In the genomic region with DNA sequence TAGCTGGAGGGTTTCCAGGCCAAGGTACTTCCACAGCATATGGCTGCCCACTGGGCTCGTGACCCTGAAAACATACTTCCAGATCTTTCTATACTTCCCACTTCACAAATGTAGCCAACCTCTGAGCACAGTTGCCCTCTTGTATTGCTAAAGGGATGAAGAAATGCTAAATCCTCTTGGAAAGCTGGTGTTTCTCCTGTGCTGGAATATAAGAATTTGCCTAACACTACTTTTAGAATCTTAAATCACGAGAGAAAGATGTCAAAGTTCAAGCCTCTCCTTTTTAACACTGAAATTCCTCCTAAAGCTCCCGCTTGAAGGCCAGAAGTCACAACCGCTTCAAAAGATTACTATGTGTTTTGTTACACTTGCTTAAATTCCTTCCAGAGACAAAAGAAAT, we compare ENCODE assay signal across 23 cellular contexts.
"Had no signal": no experiment of that assay in that cellular context is flagged by ENCODE, and none has a peak within 500 bp of the region (broad histone marks: within the 10 kb centered on the region; RNA-seq: fewer than 3 reads in every experiment).

No MANE protein-coding gene starts in this region.

- ATAC-seq: activated CD4-positive, alpha-beta T cell treated with anti-CD3 and anti-CD28 coated beads for 36 hours; body of pancreas; left lung; stimulated activated naive CD8-positive, alpha-beta T cell treated with anti-CD3 and anti-CD28 coated beads, Interleukin-15, Interleukin-2, amounts not matched to agents 100 U/mL and 50 U/mL, for 24 hours had no signal

- H3K27me3 Mint-ChIP-seq: activated B cell treated with CpG ODN at 0.5 μM for 24 hours; activated CD4-positive, alpha-beta T cell treated with anti-CD3 and anti-CD28 coated beads for 36 hours; activated T-cell treated with anti-CD3 and anti-CD28 coated beads, Interleukin-2, amount 50 U/mL, for 24 hours had no signal

- DNase-seq: activated B cell treated with CpG ODN at 0.5 μM for 24 hours; activated CD4-positive, alpha-beta T cell treated with anti-CD3 and anti-CD28 coated beads for 36 hours; activated CD4-positive, alpha-beta T cell treated with anti-CD3 and anti-CD28 coated beads, Interleukin-2, amount 50 U/mL, for 4 hours; activated CD8-positive, alpha-beta memory T cell treated with anti-CD3 and anti-CD28 coated beads for 24 hours; activated CD8-positive, alpha-beta memory T cell treated with anti-CD3 and anti-CD28 coated beads, Interleukin-2, amount 50 U/mL, for 4 hours; activated naive CD4-positive, alpha-beta T cell treated with Interleukin-2 at 50 U/mL for 16 hours; activated T-cell treated with anti-CD3 and anti-CD28 coated beads, Interleukin-2, amount 50 U/mL, for 24 hours; anterior cingulate cortex; body of pancreas; dermis blood vessel endothelial cell; effector CD8-positive, alpha-beta T cell; erythroblast; foreskin fibroblast; kidney; left lung; spleen; stimulated activated CD4-positive, alpha-beta T cell treated with anti-CD3 and anti-CD28 coated beads, Interleukin-4, amount 100 ng/mL, for 1 hour; stimulated activated naive CD8-positive, alpha-beta T cell treated with anti-CD3 and anti-CD28 coated beads, Interleukin-15, Interleukin-2, amounts not matched to agents 100 U/mL and 50 U/mL, for 24 hours; thyroid gland; uterus had no signal

- H3K4me3 Mint-ChIP-seq: activated B cell treated with CpG ODN at 0.5 μM for 24 hours; activated CD4-positive, alpha-beta T cell treated with anti-CD3 and anti-CD28 coated beads for 36 hours; activated T-cell treated with anti-CD3 and anti-CD28 coated beads, Interleukin-2, amount 50 U/mL, for 24 hours; neural progenitor cell; T-helper 1 cell treated with Interleukin-12 subunit alpha and Interleukin-12 subunit beta and Interleukin-4 antibody, amounts not matched to agents 30 μg/mL and 1 μg/mL, for 36 hours had no signal

- H3K9me3 Mint-ChIP-seq: activated B cell treated with CpG ODN at 0.5 μM for 24 hours; activated T-cell treated with anti-CD3 and anti-CD28 coated beads, Interleukin-2, amount 50 U/mL, for 24 hours; activated T-helper 2 cell treated with anti-CD3 and anti-CD28 coated beads, Interferon-gamma antibody, Interleukin-2, Interleukin-4, amounts not matched to agents 10 μg/mL and 5 μg/mL and 100 μg/mL, durations not matched to agents 14 hours and 24 hours and 36 hours; T-helper 1 cell treated with Interleukin-12 subunit alpha and Interleukin-12 subunit beta and Interleukin-4 antibody, amounts not matched to agents 30 μg/mL and 1 μg/mL, for 36 hours had no signal

- H3K9me3 ChIP-seq: body of pancreas, left lung, spleen, thyroid gland, uterus had no signal

- H3K27ac ChIP-seq: body of pancreas, neural progenitor cell, uterus had no signal

- H3K27ac Mint-ChIP-seq: activated B cell treated with CpG ODN at 0.5 μM for 24 hours; activated CD4-positive, alpha-beta T cell treated with anti-CD3 and anti-CD28 coated beads for 36 hours; activated T-helper 2 cell treated with anti-CD3 and anti-CD28 coated beads, Interferon-gamma antibody, Interleukin-2, Interleukin-4, amounts not matched to agents 10 μg/mL and 5 μg/mL and 100 μg/mL, durations not matched to agents 14 hours and 24 hours and 36 hours; neural progenitor cell; T-helper 1 cell treated with Interleukin-12 subunit alpha and Interleukin-12 subunit beta and Interleukin-4 antibody, amounts not matched to agents 30 μg/mL and 1 μg/mL, for 36 hours had no signal

- H3K36me3 ChIP-seq: left lung, neural progenitor cell, thyroid gland, uterus had no signal

- H3K4me2 ChIP-seq: neural progenitor cell had no signal

- H3K4me3 ChIP-seq: body of pancreas, left lung, neural progenitor cell, spleen, thyroid gland, uterus had no signal

- H3K27me3 ChIP-seq: body of pancreas, left lung, neural progenitor cell, spleen, thyroid gland, uterus had no signal

- H2AFZ ChIP-seq: neural progenitor cell had no signal

- H3K9ac ChIP-seq: neural progenitor cell had no signal
